ENCODE assay signal across 21 cellular contexts in the genomic region with DNA sequence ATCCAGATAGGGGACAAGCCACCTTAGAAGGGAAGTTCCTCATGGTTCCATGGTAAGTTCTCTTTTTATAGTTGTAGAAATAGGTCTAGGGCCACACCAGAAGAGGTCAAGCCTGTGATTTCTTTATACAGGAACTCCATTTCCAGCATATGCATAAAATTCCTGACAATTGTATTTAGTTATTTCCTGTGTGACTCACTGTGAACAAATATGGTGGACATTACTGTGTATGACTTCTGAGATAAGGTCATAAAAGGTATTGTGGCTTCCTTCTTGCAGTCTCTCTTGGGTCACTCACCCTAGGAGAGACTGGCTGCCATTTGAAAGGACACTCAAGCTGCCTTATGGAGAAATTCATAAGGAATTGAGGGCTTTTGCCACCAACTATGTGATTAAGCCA. TPM values are rescaled to one million over a fixed set of nuclear protein-coding genes. Genes with fewer than 3 reads are reported as not detected.
DNase-seq lines count a peak whose midpoint lies in the region; ATAC-seq and TF ChIP-seq lines count a peak whose summit lies in the region.
"Had no signal": no experiment of that assay in that cellular context is flagged by ENCODE, and none has a peak within 500 bp of the region (broad histone marks: within the 10 kb centered on the region; RNA-seq: fewer than 3 reads in every experiment).

No MANE protein-coding gene starts in this region.

- H3K27me3 ChIP-seq in fibroblast of lung (ENCODE audit: control insufficient read depth, insufficient read depth, low read length), result no peaks in the 10 kb centered on the region

- DNase-seq in SKM-1 treated with dmso at 0.1 percent for 144 hours (lab: John Stamatoyannopoulos, UW; ENCODE audit: unreplicated experiment) (peak; percentile 39), SKM-1 (lab: John Stamatoyannopoulos, UW; ENCODE audit: unreplicated experiment) (no peak), RKO (ENCODE audit: low spot score) (peak; percentile 70), fibroblast of lung (ENCODE audit: low read depth in 2 of 2) (peak in 1 of 2 donors; percentile 36), mesenteric fat pad (ENCODE audit: low spot score) (no peak), left ventricle myocardium superior (no peak)
- no peak for DNase-seq in activated CD4-positive, alpha-beta T cell treated with anti-CD3 and anti-CD28 coated beads, Interleukin-2, amount 50 U/mL, for 48 hours
- DNase-seq: activated CD4-positive, alpha-beta T cell treated with anti-CD3 and anti-CD28 coated beads for 36 hours; C1 segment of cervical spinal cord; DMS153; effector memory CD8-positive, alpha-beta T cell; KBM-7; kidney glomerular epithelial cell; midbrain; NCI-H1092 treated with DMSO at 0.1 percent for 48 hours; NCI-H524 treated with DMSO at 0.1 percent for 48 hours; retina; substantia nigra had no signal

- intact Hi-C loops in left ventricle myocardium superior (cut with micrococcal nuclease), result loop anchor here (2.0 kb wide), 1 partner anchor 396 kb away; no protein-coding TSS in a partner anchor

- no peaks in the 10 kb centered on the region for H3K36me3 ChIP-seq in fibroblast of lung (ENCODE audit: control insufficient read depth, insufficient read depth, low read length)

- no peaks in the 10 kb centered on the region for H4K20me1 ChIP-seq in fibroblast of lung (ENCODE audit: control insufficient read depth, extremely low read depth, insufficient read depth, low read length)

- H3K4me3 ChIP-seq in fibroblast of lung (replicated peaks in 1 of 4; ENCODE audit: control extremely low read depth in 1 of 4, insufficient read depth in 1 of 4, low read depth in 3 of 4, low read length in 4 of 4), result no peak overlapping the region

- H3K79me2 ChIP-seq in fibroblast of lung (ENCODE audit: control insufficient read depth, insufficient read depth, low read length), result no peaks in the 10 kb centered on the region

- no peak overlapping the region for H3K4me2 ChIP-seq in fibroblast of lung (ENCODE audit: extremely low read depth, insufficient read depth, low read length)

- ATAC-seq in GM21619 (IDR thresholded peaks at IDR 0.05; ENCODE audit: unreplicated experiment) (no peak), left ventricle myocardium superior (no peak)
- ATAC-seq: activated CD4-positive, alpha-beta T cell treated with anti-CD3 and anti-CD28 coated beads for 36 hours; effector memory CD8-positive, alpha-beta T cell had no signal

- H3K9me3 ChIP-seq in fibroblast of lung (ENCODE audit: control insufficient read depth, insufficient read depth, low read depth, low read length), result no peaks in the 10 kb centered on the region

- no peak for TF ChIP-seq CTCF in fibroblast of lung (conservative IDR thresholded peaks at IDR 0.05 in 1 of 2, IDR thresholded peaks at IDR 0.05 in 1 of 2; ENCODE audit: low read depth in 1 of 2, low read length in 2 of 2)

- H3K4me1 ChIP-seq in fibroblast of lung (ENCODE audit: control insufficient read depth, extremely low read depth, insufficient read depth, low read length), result peaks cover 2% of the 10 kb centered on the region

- no peak overlapping the region for H3K9ac ChIP-seq in fibroblast of lung (ENCODE audit: insufficient read depth, low read length)

- H2AFZ ChIP-seq in fibroblast of lung (ENCODE audit: low read length), result peak overlapping the region; percentile 67

- H3K27ac ChIP-seq in fibroblast of lung (ENCODE audit: insufficient read depth, low read length), result no peak overlapping the region

RNA-seq across cellular contexts. Expression of a gene that starts 2.2 kb away (rescaled TPM):
- total RNA-seq in fibroblast of lung (2.8 and 6.3 TPM in 2 replicates), mesenteric fat pad (1.2 TPM), left ventricle myocardium superior (1.1 TPM)
- 0.98 and 1.5 TPM in 2 replicates for polyA plus RNA-seq in fibroblast of lung
- 0.84 and 1.2 TPM in 2 replicates for polyA plus RNA-seq in fibroblast of lung (2012)
- not detected in 2 replicates for polyA minus RNA-seq in fibroblast of lung (ENCODE audit: low replicate concordance)
- total RNA-seq: activated CD4-positive, alpha-beta T cell treated with anti-CD3 and anti-CD28 coated beads for 36 hours had no signal

RNA-seq across cellular contexts. Expression of a gene that starts 40.3 kb away (rescaled TPM):
- 14.1 and 21.1 TPM in 2 replicates for total RNA-seq in fibroblast of lung
- 15.5 and 17.9 TPM in 2 replicates for polyA plus RNA-seq in fibroblast of lung
- polyA plus RNA-seq in fibroblast of lung (2012), result 7.1 and 11.2 TPM in 2 replicates
- 48.5 and 64.8 TPM in 2 replicates for polyA minus RNA-seq in fibroblast of lung (ENCODE audit: low replicate concordance)
- 122 TPM for total RNA-seq in mesenteric fat pad
- total RNA-seq in left ventricle myocardium superior, result 77.8 TPM

RNA-seq across cellular contexts. Expression of a gene that starts 45.3 kb away (rescaled TPM):
- total RNA-seq in fibroblast of lung (0.51 and 0.66 TPM in 2 replicates), mesenteric fat pad (5.2 TPM), left ventricle myocardium superior (0.82 TPM)
- polyA plus RNA-seq in fibroblast of lung, result not detected in 2 replicates
- not detected in 2 replicates for polyA plus RNA-seq in fibroblast of lung (2012)
- polyA minus RNA-seq in fibroblast of lung (ENCODE audit: low replicate concordance), result not detected in 2 replicates
- total RNA-seq: activated CD4-positive, alpha-beta T cell treated with anti-CD3 and anti-CD28 coated beads for 36 hours; neural crest cell; SK-MEL-5 had no signal

Comparison
In these comparisons a context has a peak if more than half of its experiments do, and no peak if none do; other contexts are left out.
1. DNase-seq: peak in SKM-1 treated with dmso at 0.1 percent for 144 hours (single experiment) and RKO (single experiment); none in SKM-1 (single experiment), mesenteric fat pad (single experiment), left ventricle myocardium superior (single experiment) and activated CD4-positive, alpha-beta T cell treated with anti-CD3 and anti-CD28 coated beads, Interleukin-2, amount 50 U/mL, for 48 hours (0 of 2).